Comparison of ENCODE assay signal across 17 cellular contexts in genomic region chr12:98064501-98064900, GRCh38.
A peak's percentile ranks its signal among the peaks of the same experiment; 100 is the strongest.
DNase-seq lines count a peak whose midpoint lies in the region; ATAC-seq and TF ChIP-seq lines count a peak whose summit lies in the region.
"Had no signal": no experiment of that assay in that cellular context is flagged by ENCODE, and none has a peak within 500 bp of the region (broad histone marks: within the 10 kb centered on the region; RNA-seq: fewer than 3 reads in every experiment).

No MANE protein-coding gene starts in this region.

- H2AFZ ChIP-seq in mammary epithelial cell (ENCODE audit: low read depth, low read length) = peak overlapping the region; percentile 22

- POLR2A ChIA-PET in MCF 10A (lab: Yijun Ruan, JAX) = no interaction called here

- H3K9me3 ChIP-seq in mammary epithelial cell (replicated peaks; ENCODE audit: insufficient read depth, low read length) (no peaks in the 10 kb centered on the region), transverse colon (no peaks in the 10 kb centered on the region)
- H3K9me3 ChIP-seq: A549 had no signal

- no peak overlapping the region for H3K9ac ChIP-seq in mammary epithelial cell (ENCODE audit: insufficient read depth, low read length)

- DNase-seq in mammary epithelial cell (peak; percentile 38), MCF 10A (ENCODE audit: unreplicated experiment) (no peak), NCI-H774 (lab: John Stamatoyannopoulos, UW) (no peak), transverse colon (no peak)
- DNase-seq: AML-193; Calu3; CD8-positive, alpha-beta T cell; DND-41; EL; H9; IMR-90 had no signal

- no peaks in the 10 kb centered on the region for H3K79me2 ChIP-seq in mammary epithelial cell (ENCODE audit: insufficient read depth, low read length)

- peak; percentile 41 for ATAC-seq in esophagus mucosa
- ATAC-seq in stimulated activated memory B cell treated with anti-CD40 and anti-IgM and Interleukin-4, amounts not matched to agents 10 μg/mL and 1 μg/mL and 100 μg/mL, for 72 hours = peak; percentile 21
- ATAC-seq in GM19328 (IDR thresholded peaks at IDR 0.05; ENCODE audit: unreplicated experiment) = no peak
- ATAC-seq: A549; CD8-positive, alpha-beta T cell; GM12878 had no signal

- CTCF ChIA-PET in mammary epithelial cell (lab: Charles Lee; ENCODE audit: low non-redundant PET) (no interaction called here), MCF 10A (lab: Yijun Ruan, JAX) (interaction anchor here (0.6 kb wide), 1 partner anchor 1527 kb away, joined by 3 read pairs; no protein-coding TSS in a partner anchor)

- H3K27me3 ChIP-seq in mammary epithelial cell (ENCODE audit: insufficient read depth, low read length) = no peaks in the 10 kb centered on the region
- no peaks in the 10 kb centered on the region for H3K27me3 ChIP-seq in transverse colon

- H3K4me2 ChIP-seq in mammary epithelial cell (ENCODE audit: insufficient read depth, low read depth, low read length) = peak overlapping the region; percentile 27
- H3K4me2 ChIP-seq: A549 had no signal

- no peaks in the 10 kb centered on the region for H4K20me1 ChIP-seq in mammary epithelial cell (ENCODE audit: insufficient read depth, low read length)

- no peaks in the 10 kb centered on the region for H3K27me3 Mint-ChIP-seq in MCF 10A (ENCODE audit: insufficient read depth, unreplicated experiment)
- H3K27me3 Mint-ChIP-seq in stimulated activated memory B cell treated with anti-CD40 and anti-IgM and Interleukin-4, amounts not matched to agents 10 μg/mL and 1 μg/mL and 100 μg/mL, for 72 hours = no peaks in the 10 kb centered on the region

- H3K4me1 ChIP-seq in mammary epithelial cell (ENCODE audit: insufficient read depth, low read length) (peaks cover 12% of the 10 kb centered on the region), transverse colon (no peaks in the 10 kb centered on the region)
- H3K4me1 ChIP-seq: A549 had no signal

- BruUV-seq in mammary epithelial cell (replicated peaks; lab: Mats Ljungman, UMichigan) = no TSS peak
- no TSS peak for BruUV-seq in MCF 10A (replicated peaks; lab: Mats Ljungman, UMichigan)

- no peaks in the 10 kb centered on the region for H3K4me1 Mint-ChIP-seq in MCF 10A (ENCODE audit: insufficient read depth, unreplicated experiment)
- no peaks in the 10 kb centered on the region for H3K4me1 Mint-ChIP-seq in stimulated activated memory B cell treated with anti-CD40 and anti-IgM and Interleukin-4, amounts not matched to agents 10 μg/mL and 1 μg/mL and 100 μg/mL, for 72 hours
- H3K4me1 Mint-ChIP-seq: H9 had no signal

- H3K36me3 ChIP-seq in mammary epithelial cell (ENCODE audit: insufficient read depth, low read length) = no peaks in the 10 kb centered on the region
- H3K36me3 ChIP-seq in transverse colon = no peaks in the 10 kb centered on the region

- TF ChIP-seq CTCF in mammary epithelial cell (conservative IDR thresholded peaks at IDR 0.05 in 1 of 2, IDR thresholded peaks at IDR 0.05 in 1 of 2; ENCODE audit: extremely low read depth in 1 of 2, insufficient read depth in 1 of 2, low read depth in 1 of 2, low read length in 2 of 2) (no peak), MCF 10A (IDR thresholded peaks at IDR 0.05; ENCODE audit: unreplicated experiment) (no peak), transverse colon (IDR thresholded peaks at IDR 0.05) (no peak)

- no peak for TF ChIP-seq EP300 in transverse colon (IDR thresholded peaks at IDR 0.05; ENCODE audit: low read depth)

- 0% methylated on average over 2 of the region's 2 CpGs for WGBS in mammary epithelial cell (ENCODE audit: low coverage, missing lambda C conversion rate)
- WGBS in transverse colon (ENCODE audit: low coverage in 1 of 2), 2 donors = 51 to 72% methylated on average over 2 of the region's 2 CpGs

- no peak for TF ChIP-seq POLR2A in transverse colon (IDR thresholded peaks at IDR 0.05)

- in situ Hi-C loops in mammary epithelial cell (cut with MboI; ENCODE audit: low sequenced_read_pairs in 2 of 2) (no loop called here), transverse colon (cut with MboI; ENCODE audit: low pct_ligation_motif_present in 1 of 4, low pct_unique_long_range_greater_than_20kb in 1 of 4, low sequenced_read_pairs in 3 of 4) (no loop called here)

- no peaks in the 10 kb centered on the region for H3K9me3 Mint-ChIP-seq in MCF 10A (ENCODE audit: unreplicated experiment)
- no peaks in the 10 kb centered on the region for H3K9me3 Mint-ChIP-seq in stimulated activated memory B cell treated with anti-CD40 and anti-IgM and Interleukin-4, amounts not matched to agents 10 μg/mL and 1 μg/mL and 100 μg/mL, for 72 hours
- H3K9me3 Mint-ChIP-seq: CD8-positive, alpha-beta T cell; H9 had no signal

- no peak overlapping the region for H3K27ac ChIP-seq in mammary epithelial cell (ENCODE audit: insufficient read depth, low read depth, low read length)
- H3K27ac ChIP-seq in transverse colon = no peak overlapping the region
- H3K27ac ChIP-seq: 22Rv1, A549 had no signal

- H3K27ac Mint-ChIP-seq in MCF 10A (ENCODE audit: low read depth, unreplicated experiment) = no peak overlapping the region
- no peak overlapping the region for H3K27ac Mint-ChIP-seq in stimulated activated memory B cell treated with anti-CD40 and anti-IgM and Interleukin-4, amounts not matched to agents 10 μg/mL and 1 μg/mL and 100 μg/mL, for 72 hours
- H3K27ac Mint-ChIP-seq: CD8-positive, alpha-beta T cell; H9 had no signal

- dilution Hi-C loops in mammary epithelial cell (cut with HindIII; ENCODE audit: low sequenced_read_pairs) = no loop called here

- no peaks in the 10 kb centered on the region for H3K36me3 Mint-ChIP-seq in MCF 10A (ENCODE audit: insufficient read depth, unreplicated experiment)
- no peaks in the 10 kb centered on the region for H3K36me3 Mint-ChIP-seq in stimulated activated memory B cell treated with anti-CD40 and anti-IgM and Interleukin-4, amounts not matched to agents 10 μg/mL and 1 μg/mL and 100 μg/mL, for 72 hours
- H3K36me3 Mint-ChIP-seq: CD8-positive, alpha-beta T cell had no signal

- no peak overlapping the region for H3K4me3 ChIP-seq in mammary epithelial cell (replicated peaks in 1 of 3; ENCODE audit: insufficient read depth in 1 of 3, low read depth in 2 of 3, low read length in 3 of 3)
- no peak overlapping the region for H3K4me3 ChIP-seq in transverse colon
- H3K4me3 ChIP-seq: A549, GM12878 had no signal

- no peak overlapping the region for H3K4me3 Mint-ChIP-seq in MCF 10A (ENCODE audit: unreplicated experiment)
- H3K4me3 Mint-ChIP-seq in stimulated activated memory B cell treated with anti-CD40 and anti-IgM and Interleukin-4, amounts not matched to agents 10 μg/mL and 1 μg/mL and 100 μg/mL, for 72 hours = no peak overlapping the region
- H3K4me3 Mint-ChIP-seq: CD8-positive, alpha-beta T cell; H9 had no signal

- intact Hi-C loops in mammary epithelial cell (cut with micrococcal nuclease) = no loop called here
- intact Hi-C loops in MCF 10A (cut with micrococcal nuclease) = no loop called here
- intact Hi-C loops in transverse colon (cut with DNase I; ENCODE audit: low total_unique reads) = no loop called here
